36 cellular contexts compared by ENCODE assay signal in genomic region chr3:14550181-14550580, GRCh38. TPM values are rescaled to one million over a fixed set of nuclear protein-coding genes. Genes with fewer than 3 reads are reported as not detected.
"Had no signal": no experiment of that assay in that cellular context is flagged by ENCODE, and none has a peak within 500 bp of the region (broad histone marks: within the 10 kb centered on the region; RNA-seq: fewer than 3 reads in every experiment).

No MANE protein-coding gene starts in this region.

- H3K9me3 Mint-ChIP-seq: activated B cell treated with CpG ODN at 0.5 μM for 24 hours; activated CD4-positive, alpha-beta memory T cell treated with anti-CD3 and anti-CD28 coated beads for 36 hours; activated CD4-positive, alpha-beta T cell treated with anti-CD3 and anti-CD28 coated beads, Interleukin-2, amount 10 ng/mL, durations not matched to agents 24 days and 14 days; activated naive CD4-positive, alpha-beta T cell treated with anti-CD3 and anti-CD28 coated beads for 36 hours; activated naive CD4-positive, alpha-beta T cell treated with anti-CD3 and anti-CD28 coated beads, Interleukin-2, amount 50 U/mL, for 24 hours; activated naive CD8-positive, alpha-beta T cell treated with anti-CD3 and anti-CD28 coated beads for 36 hours; activated naive CD8-positive, alpha-beta T cell treated with anti-CD3 and anti-CD28 coated beads, Interleukin-2, amount 50 U/mL, for 24 hours; activated T-helper 1 cell treated with anti-CD3 and anti-CD28 coated beads, Interleukin-12 subunit alpha, Interleukin-12 subunit beta, Interleukin-2, Interleukin-4 antibody, amounts not matched to agents 30 ng/mL and 10 ng/mL and 1 ng/mL, durations not matched to agents 14 hours and 24 hours and 36 hours; activated T-helper 2 cell treated with anti-CD3 and anti-CD28 coated beads, Interferon-gamma antibody, Interleukin-2, Interleukin-4, amounts not matched to agents 10 μg/mL and 5 μg/mL and 100 μg/mL, durations not matched to agents 14 hours and 24 hours and 36 hours; effector memory CD8-positive, alpha-beta T cell; T-helper 2 cell treated with Interferon-gamma antibody and Interleukin-4, amounts not matched to agents 5 μg/mL and 100 μg/mL, for 36 hours had no signal

- H3K36me3 ChIP-seq: adrenal gland, breast epithelium, cardiac muscle cell, esophagus muscularis mucosa, gastrocnemius medialis, WERI-Rb-1 had no signal

- H3K4me3 ChIP-seq: adrenal gland, breast epithelium, cardiac muscle cell, esophagus muscularis mucosa, gastrocnemius medialis had no signal

- ATAC-seq: activated CD4-positive, CD25-positive, alpha-beta regulatory T cell treated with anti-CD3 and anti-CD28 coated beads, Interleukin-2, amount 50 U/mL, for 24 hours; activated CD8-positive, alpha-beta memory T cell treated with anti-CD3 and anti-CD28 coated beads, Interleukin-2, amount 10 ng/mL, durations not matched to agents 7 days and 5 days; activated naive CD8-positive, alpha-beta T cell treated with anti-CD3 and anti-CD28 coated beads, Interleukin-2, amount 50 U/mL, for 24 hours; effector memory CD8-positive, alpha-beta T cell; gastrocnemius medialis; T-helper 17 cell had no signal

- H3K27me3 Mint-ChIP-seq: brain had no signal

- DNase-seq: activated B cell treated with CpG ODN at 0.5 μM for 24 hours; activated CD4-positive, alpha-beta memory T cell treated with anti-CD3 and anti-CD28 coated beads for 36 hours; activated CD4-positive, alpha-beta T cell treated with anti-CD3 and anti-CD28 coated beads, Interleukin-2, amount 10 ng/mL, durations not matched to agents 24 days and 14 days; activated CD8-positive, alpha-beta memory T cell treated with anti-CD3 and anti-CD28 coated beads, Interleukin-2, amount 10 ng/mL, durations not matched to agents 7 days and 5 days; activated CD8-positive, alpha-beta memory T cell treated with anti-CD3 and anti-CD28 coated beads, Interleukin-2, amount 50 U/mL, for 4 hours; activated CD8-positive, alpha-beta T cell treated with anti-CD3 and anti-CD28 coated beads, Interleukin-2, amount 10 ng/mL, durations not matched to agents 7 days and 5 days; activated effector memory CD4-positive, alpha-beta T cell treated with anti-CD3 and anti-CD28 coated beads, Interleukin-2, amount 50 U/mL, for 16 hours; activated naive CD4-positive, alpha-beta T cell treated with anti-CD3 and anti-CD28 coated beads for 36 hours; activated naive CD8-positive, alpha-beta T cell treated with anti-CD3 and anti-CD28 coated beads for 36 hours; activated naive CD8-positive, alpha-beta T cell treated with anti-CD3 and anti-CD28 coated beads, Interleukin-2, amount 50 U/mL, for 24 hours; activated T-cell treated with anti-CD3 and anti-CD28 coated beads, Interleukin-2, amount 50 U/mL, for 1 hour; activated T-cell treated with anti-CD3 and anti-CD28 coated beads, Interleukin-2, amount 50 U/mL, for 48 hours; adrenal gland; amygdala; central memory CD4-positive, alpha-beta T cell; cortex of kidney; effector CD4-positive, alpha-beta T cell; effector memory CD8-positive, alpha-beta T cell; erythroblast; foreskin keratinocyte; gastrocnemius medialis; glutamatergic neuron; T-helper 1 cell; T-helper 17 cell; T1000; WERI-Rb-1 had no signal

- H3K27me3 ChIP-seq: adrenal gland, cardiac muscle cell, gastrocnemius medialis had no signal

- H3K27ac ChIP-seq: adrenal gland, cardiac muscle cell, esophagus muscularis mucosa, foreskin keratinocyte, gastrocnemius medialis, WERI-Rb-1 had no signal

- H3K36me3 Mint-ChIP-seq: activated CD4-positive, alpha-beta memory T cell treated with anti-CD3 and anti-CD28 coated beads for 36 hours; activated CD8-positive, alpha-beta memory T cell treated with anti-CD3 and anti-CD28 coated beads, Interleukin-2, amount 10 ng/mL, durations not matched to agents 7 days and 5 days; activated naive CD4-positive, alpha-beta T cell treated with anti-CD3 and anti-CD28 coated beads, Interleukin-2, amount 50 U/mL, for 24 hours; activated naive CD8-positive, alpha-beta T cell treated with anti-CD3 and anti-CD28 coated beads for 36 hours; brain had no signal

- H3K9me3 ChIP-seq: adrenal gland, breast epithelium, esophagus muscularis mucosa, gastrocnemius medialis had no signal

- H3K4me3 Mint-ChIP-seq: activated B cell treated with CpG ODN at 0.5 μM for 24 hours; activated CD4-positive, alpha-beta memory T cell treated with anti-CD3 and anti-CD28 coated beads for 36 hours; activated CD4-positive, alpha-beta T cell treated with anti-CD3 and anti-CD28 coated beads, Interleukin-2, amount 10 ng/mL, durations not matched to agents 24 days and 14 days; activated CD8-positive, alpha-beta memory T cell treated with anti-CD3 and anti-CD28 coated beads, Interleukin-2, amount 10 ng/mL, durations not matched to agents 7 days and 5 days; activated CD8-positive, alpha-beta T cell treated with anti-CD3 and anti-CD28 coated beads, Interleukin-2, amount 10 ng/mL, durations not matched to agents 7 days and 5 days; activated naive CD4-positive, alpha-beta T cell treated with anti-CD3 and anti-CD28 coated beads for 36 hours; activated naive CD4-positive, alpha-beta T cell treated with anti-CD3 and anti-CD28 coated beads, Interleukin-2, amount 50 U/mL, for 24 hours; activated naive CD8-positive, alpha-beta T cell treated with anti-CD3 and anti-CD28 coated beads for 36 hours; activated naive CD8-positive, alpha-beta T cell treated with anti-CD3 and anti-CD28 coated beads, Interleukin-2, amount 50 U/mL, for 24 hours; activated T-helper 1 cell treated with anti-CD3 and anti-CD28 coated beads, Interleukin-12 subunit alpha, Interleukin-12 subunit beta, Interleukin-2, Interleukin-4 antibody, amounts not matched to agents 30 ng/mL and 10 ng/mL and 1 ng/mL, durations not matched to agents 14 hours and 24 hours and 36 hours; brain; effector memory CD8-positive, alpha-beta T cell; T-helper 17 cell; T-helper 2 cell treated with Interferon-gamma antibody and Interleukin-4, amounts not matched to agents 5 μg/mL and 100 μg/mL, for 36 hours had no signal

- H3K27ac Mint-ChIP-seq: activated B cell treated with CpG ODN at 0.5 μM for 24 hours; activated CD4-positive, alpha-beta memory T cell treated with anti-CD3 and anti-CD28 coated beads for 36 hours; activated CD4-positive, alpha-beta T cell treated with anti-CD3 and anti-CD28 coated beads, Interleukin-2, amount 10 ng/mL, durations not matched to agents 24 days and 14 days; activated CD8-positive, alpha-beta memory T cell treated with anti-CD3 and anti-CD28 coated beads, Interleukin-2, amount 10 ng/mL, durations not matched to agents 7 days and 5 days; activated CD8-positive, alpha-beta T cell treated with anti-CD3 and anti-CD28 coated beads, Interleukin-2, amount 10 ng/mL, durations not matched to agents 7 days and 5 days; activated naive CD4-positive, alpha-beta T cell treated with anti-CD3 and anti-CD28 coated beads for 36 hours; activated naive CD4-positive, alpha-beta T cell treated with anti-CD3 and anti-CD28 coated beads, Interleukin-2, amount 50 U/mL, for 24 hours; activated naive CD8-positive, alpha-beta T cell treated with anti-CD3 and anti-CD28 coated beads for 36 hours; activated naive CD8-positive, alpha-beta T cell treated with anti-CD3 and anti-CD28 coated beads, Interleukin-2, amount 50 U/mL, for 24 hours; activated T-helper 1 cell treated with anti-CD3 and anti-CD28 coated beads, Interleukin-12 subunit alpha, Interleukin-12 subunit beta, Interleukin-2, Interleukin-4 antibody, amounts not matched to agents 30 ng/mL and 10 ng/mL and 1 ng/mL, durations not matched to agents 14 hours and 24 hours and 36 hours; activated T-helper 2 cell treated with anti-CD3 and anti-CD28 coated beads, Interferon-gamma antibody, Interleukin-2, Interleukin-4, amounts not matched to agents 10 μg/mL and 5 μg/mL and 100 μg/mL, durations not matched to agents 14 hours and 24 hours and 36 hours; brain; effector memory CD8-positive, alpha-beta T cell; T-helper 17 cell; T-helper 2 cell treated with Interferon-gamma antibody and Interleukin-4, amounts not matched to agents 5 μg/mL and 100 μg/mL, for 36 hours had no signal

- H3K4me1 Mint-ChIP-seq: activated B cell treated with CpG ODN at 0.5 μM for 24 hours; activated CD4-positive, alpha-beta T cell treated with anti-CD3 and anti-CD28 coated beads, Interleukin-2, amount 10 ng/mL, durations not matched to agents 24 days and 14 days; activated CD8-positive, alpha-beta memory T cell treated with anti-CD3 and anti-CD28 coated beads, Interleukin-2, amount 10 ng/mL, durations not matched to agents 7 days and 5 days; activated naive CD8-positive, alpha-beta T cell treated with anti-CD3 and anti-CD28 coated beads, Interleukin-2, amount 50 U/mL, for 24 hours had no signal

- H3K4me1 ChIP-seq: breast epithelium, foreskin keratinocyte had no signal

RNA-seq across cellular contexts. Expression of gene GRIP2, which starts 10.0 kb away (rescaled TPM):
- total RNA-seq: activated B cell treated with CpG ODN at 0.5 μM for 24 hours; activated CD4-positive, alpha-beta memory T cell treated with anti-CD3 and anti-CD28 coated beads for 36 hours; activated CD4-positive, alpha-beta T cell treated with anti-CD3 and anti-CD28 coated beads, Interleukin-2, amount 10 ng/mL, durations not matched to agents 24 days and 14 days; activated CD8-positive, alpha-beta memory T cell treated with anti-CD3 and anti-CD28 coated beads for 36 hours; activated CD8-positive, alpha-beta memory T cell treated with anti-CD3 and anti-CD28 coated beads, Interleukin-2, amount 10 ng/mL, durations not matched to agents 7 days and 5 days; activated CD8-positive, alpha-beta T cell treated with anti-CD3 and anti-CD28 coated beads, Interleukin-2, amount 10 ng/mL, durations not matched to agents 7 days and 5 days; activated naive CD4-positive, alpha-beta T cell treated with anti-CD3 and anti-CD28 coated beads for 36 hours; activated naive CD8-positive, alpha-beta T cell treated with anti-CD3 and anti-CD28 coated beads for 36 hours; activated T-helper 1 cell treated with anti-CD3 and anti-CD28 coated beads, Interleukin-12 subunit alpha, Interleukin-12 subunit beta, Interleukin-2, Interleukin-4 antibody, amounts not matched to agents 30 ng/mL and 10 ng/mL and 1 ng/mL, durations not matched to agents 14 hours and 24 hours and 36 hours; activated T-helper 2 cell treated with anti-CD3 and anti-CD28 coated beads, Interferon-gamma antibody, Interleukin-2, Interleukin-4, amounts not matched to agents 10 μg/mL and 5 μg/mL and 100 μg/mL, durations not matched to agents 14 hours and 24 hours and 36 hours had no signal
- polyA plus RNA-seq: cardiac muscle cell had no signal
